ENCODE assay signal across 1 cellular context in genomic region chr19:36771275-36772231, GRCh38.
TF ChIP-seq lines count a peak whose summit lies in the region.

No MANE protein-coding gene starts in this region.

TF ChIP-seq in K562, 482 proteins besides CTCF, POLR2A, EP300 and RAD21 (continued from another document and continues in another):
- TF ChIP-seq CUX1 (CRISPR knock-in tag; IDR thresholded peaks at IDR 0.05), result 0 out of 2 replicates have a peak, but pooled peaks have one; percentile 67
- no peak for TF ChIP-seq ZNF740 (CRISPR knock-in tag; IDR thresholded peaks at IDR 0.05)
- TF ChIP-seq ZNF740 (tag; IDR thresholded peaks at IDR 0.05), result no peak
- peak in 1 of 2 experiments; percentile 68; a peak in 1 of 4 replicates for TF ChIP-seq MAZ (CRISPR knock-in tag; conservative IDR thresholded peaks at IDR 0.05 in 1 of 2, IDR thresholded peaks at IDR 0.05 in 1 of 2)
- TF ChIP-seq ZNF197 (CRISPR knock-in tag; IDR thresholded peaks at IDR 0.05; ENCODE audit: low read depth), result 0 out of 2 replicates have a peak, but pooled peaks have one; percentile 57
- no peak for TF ChIP-seq CBFB (CRISPR knock-in tag; IDR thresholded peaks at IDR 0.05)
- TF ChIP-seq ETS1 (conservative IDR thresholded peaks at IDR 0.05; ENCODE audit: control insufficient read depth, low read depth, low read length), result no peak
- TF ChIP-seq PRPF4 (IDR thresholded peaks at IDR 0.05; ENCODE audit: insufficient read depth, low read depth, low read length, poor library complexity, severe bottlenecking), result no peak
- TF ChIP-seq ESRRA (IDR thresholded peaks at IDR 0.05; ENCODE audit: borderline replicate concordance, low read depth), result no peak
- no peak for TF ChIP-seq PHB (CRISPR knock-in tag; IDR thresholded peaks at IDR 0.05)
- peak; percentile 12 to 34; a peak in 1 of 4 replicates for TF ChIP-seq MNT (conservative IDR thresholded peaks at IDR 0.05)
- no peak for TF ChIP-seq ZNF75A (CRISPR knock-in tag; IDR thresholded peaks at IDR 0.05)
- peak; percentile 33; the same call in 1 of the 2 replicates for TF ChIP-seq GABPB1 (CRISPR knock-in tag; IDR thresholded peaks at IDR 0.05)
- TF ChIP-seq ZNF274 (IDR thresholded peaks at IDR 0.05; ENCODE audit: borderline replicate concordance, low read depth, low read length), result no peak
- no peak for TF ChIP-seq PHF8 (IDR thresholded peaks at IDR 0.05; ENCODE audit: borderline replicate concordance, low read length)
- no peak for TF ChIP-seq MITF (IDR thresholded peaks at IDR 0.05)
- no peak for TF ChIP-seq ZBED1 (IDR thresholded peaks at IDR 0.05)
- TF ChIP-seq TGIF2 (CRISPR knock-in tag; IDR thresholded peaks at IDR 0.05), result no peak
- no peak for TF ChIP-seq THRAP3 (IDR thresholded peaks at IDR 0.05; ENCODE audit: borderline replicate concordance)
- no peak for TF ChIP-seq BHLHE40 (IDR thresholded peaks at IDR 0.05; ENCODE audit: low read length)
- no peak for TF ChIP-seq NR2C2 (CRISPR knock-in tag; IDR thresholded peaks at IDR 0.05)
- no peak for TF ChIP-seq NR2C2 (tag; IDR thresholded peaks at IDR 0.05)
- TF ChIP-seq MCM3 (IDR thresholded peaks at IDR 0.05), result no peak
- no peak for TF ChIP-seq SPI1 (IDR thresholded peaks at IDR 0.05; ENCODE audit: borderline replicate concordance, low read depth, low read length)
- no peak for TF ChIP-seq ZNF444 (CRISPR knock-in tag; IDR thresholded peaks at IDR 0.05)
- no peak for TF ChIP-seq ARHGAP35 (IDR thresholded peaks at IDR 0.05; ENCODE audit: partially characterized antibody)
- no peak for TF ChIP-seq KDM2B (CRISPR knock-in tag; IDR thresholded peaks at IDR 0.05)
- TF ChIP-seq FOSL1 (tag; conservative IDR thresholded peaks at IDR 0.05), result no peak; the same call in none of the 2 replicates
- TF ChIP-seq FOXJ2 (tag; IDR thresholded peaks at IDR 0.05), result peak; percentile 83
- no peak for TF ChIP-seq KAT2B (IDR thresholded peaks at IDR 0.05; ENCODE audit: low read depth, low read length)
- TF ChIP-seq CEBPB (tag; IDR thresholded peaks at IDR 0.05), result 0 out of 2 replicates have a peak, but pooled peaks have one; percentile 26
- TF ChIP-seq HNRNPUL1 (IDR thresholded peaks at IDR 0.05; ENCODE audit: low read length), result no peak
- TF ChIP-seq ARID3A (IDR thresholded peaks at IDR 0.05; ENCODE audit: borderline replicate concordance, low read depth, low read length), result no peak
- no peak for TF ChIP-seq ZNF766 (CRISPR knock-in tag; conservative IDR thresholded peaks at IDR 0.05)
- no peak for TF ChIP-seq ZC3H4 (CRISPR knock-in tag; IDR thresholded peaks at IDR 0.05; ENCODE audit: borderline replicate concordance)
- no peak for TF ChIP-seq FIP1L1 (IDR thresholded peaks at IDR 0.05; ENCODE audit: low read depth, low read length, poor library complexity, severe bottlenecking)
- TF ChIP-seq TCF15 (CRISPR knock-in tag; IDR thresholded peaks at IDR 0.05), result no peak
- TF ChIP-seq PRDM10 (IDR thresholded peaks at IDR 0.05; ENCODE audit: partially characterized antibody), result no peak
- no peak for TF ChIP-seq CBX2 (IDR thresholded peaks at IDR 0.05; ENCODE audit: insufficient read depth, low read length, poor library complexity, severe bottlenecking)
- TF ChIP-seq HSF4 (CRISPR knock-in tag; IDR thresholded peaks at IDR 0.05; ENCODE audit: borderline replicate concordance), result no peak
- no peak for TF ChIP-seq XRCC5 (IDR thresholded peaks at IDR 0.05; ENCODE audit: low read depth, low read length)
- TF ChIP-seq MBD1 (CRISPR knock-in tag; IDR thresholded peaks at IDR 0.05), result no peak
- TF ChIP-seq ATF4 (CRISPR knock-in tag; IDR thresholded peaks at IDR 0.05), result no peak
- no peak for TF ChIP-seq MCM7 (IDR thresholded peaks at IDR 0.05)
- TF ChIP-seq ZNF311 (CRISPR knock-in tag; IDR thresholded peaks at IDR 0.05), result no peak
- TF ChIP-seq KDM5B (IDR thresholded peaks at IDR 0.05; ENCODE audit: insufficient replicate concordance, low read depth, low read length), result peak; percentile 51
